Comparison of ENCODE assay signal across 1 cellular context in genomic region chr4:152779513-152780266, GRCh38.
TF ChIP-seq lines count a peak whose summit lies in the region.

A gene with protein sequence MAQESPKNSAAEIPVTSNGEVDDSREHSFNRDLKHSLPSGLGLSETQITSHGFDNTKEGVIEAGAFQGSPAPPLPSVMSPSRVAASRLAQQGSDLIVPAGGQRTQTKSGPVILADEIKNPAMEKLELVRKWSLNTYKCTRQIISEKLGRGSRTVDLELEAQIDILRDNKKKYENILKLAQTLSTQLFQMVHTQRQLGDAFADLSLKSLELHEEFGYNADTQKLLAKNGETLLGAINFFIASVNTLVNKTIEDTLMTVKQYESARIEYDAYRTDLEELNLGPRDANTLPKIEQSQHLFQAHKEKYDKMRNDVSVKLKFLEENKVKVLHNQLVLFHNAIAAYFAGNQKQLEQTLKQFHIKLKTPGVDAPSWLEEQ (plus strand): TSS chr4:152779954. CDS start chr4:152829634, 49,680 bp downstream.
TSS of gene TIGD4 (minus strand) at chr4:152779730. CDS start at chr4:152771004, 8,726 bp downstream.

TF ChIP-seq in K562, 482 proteins besides CTCF, POLR2A, EP300 and RAD21 (continued from another document and continues in another):
- TF ChIP-seq, protein P1, sequence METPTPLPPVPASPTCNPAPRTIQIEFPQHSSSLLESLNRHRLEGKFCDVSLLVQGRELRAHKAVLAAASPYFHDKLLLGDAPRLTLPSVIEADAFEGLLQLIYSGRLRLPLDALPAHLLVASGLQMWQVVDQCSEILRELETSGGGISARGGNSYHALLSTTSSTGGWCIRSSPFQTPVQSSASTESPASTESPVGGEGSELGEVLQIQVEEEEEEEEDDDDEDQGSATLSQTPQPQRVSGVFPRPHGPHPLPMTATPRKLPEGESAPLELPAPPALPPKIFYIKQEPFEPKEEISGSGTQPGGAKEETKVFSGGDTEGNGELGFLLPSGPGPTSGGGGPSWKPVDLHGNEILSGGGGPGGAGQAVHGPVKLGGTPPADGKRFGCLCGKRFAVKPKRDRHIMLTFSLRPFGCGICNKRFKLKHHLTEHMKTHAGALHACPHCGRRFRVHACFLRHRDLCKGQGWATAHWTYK (CRISPR knock-in tag; IDR thresholded peaks at IDR 0.05) = no peak
- TF ChIP-seq ELF1 (tag; IDR thresholded peaks at IDR 0.05) (peak; percentile 96), XRCC5 (IDR thresholded peaks at IDR 0.05; ENCODE audit: low read depth, low read length) (0 out of 2 replicates have a peak, but pooled peaks have one; percentile 30), GATAD2A (IDR thresholded peaks at IDR 0.05) (0 out of 2 replicates have a peak, but pooled peaks have one; percentile 6), RNF2 (IDR thresholded peaks at IDR 0.05) (peak; percentile 54), RFX5 (IDR thresholded peaks at IDR 0.05; ENCODE audit: low read depth, low read length) (no peak), SOX6 (IDR thresholded peaks at IDR 0.05) (peak; percentile 5; the same call in 1 of the 2 replicates), TEAD2 (tag; IDR thresholded peaks at IDR 0.05) (no peak), EP400 (IDR thresholded peaks at IDR 0.05) (peak; percentile 82), ELF2 (CRISPR knock-in tag; IDR thresholded peaks at IDR 0.05) (peak; percentile 89), CHD2 (IDR thresholded peaks at IDR 0.05; ENCODE audit: low read depth, low read length) (no peak), ZFP1 (CRISPR knock-in tag; IDR thresholded peaks at IDR 0.05) (no peak), C11orf30 (IDR thresholded peaks at IDR 0.05; ENCODE audit: low read depth) (peak; percentile 74), SP1 (CRISPR knock-in tag; IDR thresholded peaks at IDR 0.05) (peak; percentile 86; the same call in 1 of the 2 replicates), TBL1XR1 (IDR thresholded peaks at IDR 0.05; ENCODE audit: low read length in 2 of 2) (no peak), AFF4 (CRISPR knock-in tag; IDR thresholded peaks at IDR 0.05) (0 out of 2 replicates have a peak, but pooled peaks have one; percentile 38), NR2C1 (IDR thresholded peaks at IDR 0.05) (peak; percentile 82), NR2C1 (tag; IDR thresholded peaks at IDR 0.05) (peak; percentile 25), ETV6 (IDR thresholded peaks at IDR 0.05; ENCODE audit: borderline replicate concordance in 1 of 2, low read depth in 2 of 2, low read length in 1 of 2) (peak in 1 of 2 experiments; percentile 72; a peak in 2 of 4 replicates), ETV6 (CRISPR knock-in tag; IDR thresholded peaks at IDR 0.05; ENCODE audit: borderline replicate concordance) (peak; percentile 31; the same call in 1 of the 2 replicates), SMARCE1 (IDR thresholded peaks at IDR 0.05) (0 out of 2 replicates have a peak, but pooled peaks have one; percentile 13), SP2 (IDR thresholded peaks at IDR 0.05; ENCODE audit: extremely low read depth, low read depth, low read length, poor library complexity, severe bottlenecking) (peak; percentile 65), CC2D1A (IDR thresholded peaks at IDR 0.05) (0 out of 2 replicates have a peak, but pooled peaks have one; percentile 11), BMI1 (IDR thresholded peaks at IDR 0.05; ENCODE audit: low read length) (peak; percentile 91), ASH1L (IDR thresholded peaks at IDR 0.05; ENCODE audit: borderline replicate concordance, low read depth, partially characterized antibody) (peak; percentile 32), ZNF175 (CRISPR knock-in tag; IDR thresholded peaks at IDR 0.05; ENCODE audit: low read depth) (no peak), NFE2 (IDR thresholded peaks at IDR 0.05; ENCODE audit: low read depth) (0 out of 2 replicates have a peak, but pooled peaks have one; percentile 7), MLLT1 (IDR thresholded peaks at IDR 0.05) (peak in 1 of 2 experiments; percentile 8; a peak in 1 of 4 replicates), TAF1 (IDR thresholded peaks at IDR 0.05; ENCODE audit: control insufficient read depth, extremely low read depth, insufficient read depth, low read length, severe bottlenecking) (peak; percentile 79), MEIS2 (IDR thresholded peaks at IDR 0.05; ENCODE audit: partially characterized antibody) (peak; percentile 29), ATF1 (CRISPR knock-in tag; IDR thresholded peaks at IDR 0.05) (no peak), ATF1 (tag; IDR thresholded peaks at IDR 0.05) (peak; percentile 91), HOXB6 (CRISPR knock-in tag; IDR thresholded peaks at IDR 0.05; ENCODE audit: borderline replicate concordance) (no peak)
- TF ChIP-seq, protein P2, sequence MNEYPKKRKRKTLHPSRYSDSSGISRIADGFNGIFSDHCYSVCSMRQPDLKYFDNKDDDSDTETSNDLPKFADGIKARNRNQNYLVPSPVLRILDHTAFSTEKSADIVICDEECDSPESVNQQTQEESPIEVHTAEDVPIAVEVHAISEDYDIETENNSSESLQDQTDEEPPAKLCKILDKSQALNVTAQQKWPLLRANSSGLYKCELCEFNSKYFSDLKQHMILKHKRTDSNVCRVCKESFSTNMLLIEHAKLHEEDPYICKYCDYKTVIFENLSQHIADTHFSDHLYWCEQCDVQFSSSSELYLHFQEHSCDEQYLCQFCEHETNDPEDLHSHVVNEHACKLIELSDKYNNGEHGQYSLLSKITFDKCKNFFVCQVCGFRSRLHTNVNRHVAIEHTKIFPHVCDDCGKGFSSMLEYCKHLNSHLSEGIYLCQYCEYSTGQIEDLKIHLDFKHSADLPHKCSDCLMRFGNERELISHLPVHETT (CRISPR knock-in tag; conservative IDR thresholded peaks at IDR 0.05 in 1 of 2, IDR thresholded peaks at IDR 0.05 in 1 of 2) = peak in 1 of 2 experiments; percentile 63; a peak in 2 of 4 replicates
- TF ChIP-seq, protein P3, sequence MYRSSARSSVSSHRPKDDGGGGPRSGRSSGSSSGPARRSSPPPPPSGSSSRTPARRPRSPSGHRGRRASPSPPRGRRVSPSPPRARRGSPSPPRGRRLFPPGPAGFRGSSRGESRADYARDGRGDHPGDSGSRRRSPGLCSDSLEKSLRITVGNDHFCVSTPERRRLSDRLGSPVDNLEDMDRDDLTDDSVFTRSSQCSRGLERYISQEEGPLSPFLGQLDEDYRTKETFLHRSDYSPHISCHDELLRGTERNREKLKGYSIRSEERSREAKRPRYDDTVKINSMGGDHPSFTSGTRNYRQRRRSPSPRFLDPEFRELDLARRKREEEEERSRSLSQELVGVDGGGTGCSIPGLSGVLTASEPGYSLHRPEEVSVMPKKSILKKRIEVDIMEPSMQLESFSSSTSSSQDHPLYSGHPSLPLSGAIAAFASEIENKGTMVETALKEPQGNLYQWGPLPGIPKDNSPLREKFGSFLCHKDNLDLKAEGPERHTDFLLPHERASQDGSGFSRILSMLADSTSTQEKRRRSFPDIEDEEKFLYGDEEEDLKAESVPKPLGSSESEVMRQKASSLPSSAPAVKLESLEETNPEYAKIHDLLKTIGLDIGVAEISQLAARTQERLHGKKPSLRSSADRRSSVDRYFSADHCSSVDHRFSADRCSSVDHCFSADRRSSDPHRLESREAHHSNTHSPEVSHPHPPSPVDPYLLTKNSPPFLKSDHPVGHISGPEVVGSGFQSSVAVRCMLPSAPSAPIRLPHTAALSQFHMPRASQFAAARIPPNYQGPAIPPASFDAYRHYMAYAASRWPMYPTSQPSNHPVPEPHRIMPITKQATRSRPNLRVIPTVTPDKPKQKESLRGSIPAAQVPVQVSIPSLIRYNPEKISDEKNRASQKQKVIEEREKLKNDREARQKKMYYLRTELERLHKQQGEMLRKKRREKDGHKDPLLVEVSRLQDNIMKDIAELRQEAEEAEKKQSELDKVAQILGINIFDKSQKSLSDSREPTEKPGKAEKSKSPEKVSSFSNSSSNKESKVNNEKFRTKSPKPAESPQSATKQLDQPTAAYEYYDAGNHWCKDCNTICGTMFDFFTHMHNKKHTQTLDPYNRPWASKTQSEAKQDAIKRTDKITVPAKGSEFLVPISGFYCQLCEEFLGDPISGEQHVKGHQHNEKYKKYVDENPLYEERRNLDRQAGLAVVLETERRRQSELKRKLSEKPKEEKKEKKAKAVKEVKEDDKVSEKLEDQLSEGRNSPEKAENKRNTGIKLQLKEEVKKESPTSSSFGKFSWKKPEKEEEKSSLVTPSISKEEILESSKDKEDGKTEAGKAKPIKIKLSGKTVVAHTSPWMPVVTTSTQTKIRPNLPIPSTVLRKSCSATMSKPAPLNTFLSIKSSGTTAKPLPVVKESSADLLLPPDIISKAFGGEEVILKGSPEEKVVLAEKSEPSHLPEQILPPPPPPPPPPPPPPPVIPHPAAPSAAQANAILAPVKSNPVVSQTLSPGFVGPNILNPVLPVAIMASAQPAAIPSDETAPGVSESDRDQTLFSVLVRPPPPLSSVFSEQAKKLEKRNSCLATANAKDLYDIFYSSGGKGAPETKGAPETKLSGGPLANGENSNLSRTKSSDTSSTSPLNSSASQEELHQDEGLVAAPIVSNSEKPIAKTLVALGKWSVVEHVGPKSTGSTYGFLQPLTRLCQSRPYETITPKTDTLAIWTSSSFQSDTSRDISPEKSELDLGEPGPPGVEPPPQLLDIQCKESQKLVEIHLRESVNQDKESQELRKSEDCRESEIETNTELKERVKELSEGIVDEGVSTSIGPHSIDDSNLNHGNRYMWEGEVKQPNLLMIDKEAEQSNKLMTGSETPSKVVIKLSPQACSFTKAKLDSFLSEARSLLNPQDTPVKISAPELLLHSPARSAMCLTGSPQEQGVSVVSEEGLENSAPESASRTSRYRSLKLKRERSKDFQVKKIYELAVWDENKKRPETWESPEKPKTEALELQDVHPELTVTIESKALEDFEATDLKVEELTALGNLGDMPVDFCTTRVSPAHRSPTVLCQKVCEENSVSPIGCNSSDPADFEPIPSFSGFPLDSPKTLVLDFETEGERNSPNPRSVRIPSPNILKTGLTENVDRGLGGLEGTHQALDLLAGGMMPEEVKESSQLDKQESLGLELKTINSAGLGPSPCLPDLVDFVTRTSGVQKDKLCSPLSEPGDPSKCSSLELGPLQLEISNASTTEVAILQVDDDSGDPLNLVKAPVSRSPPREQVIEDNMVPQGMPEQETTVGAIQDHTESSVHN (IDR thresholded peaks at IDR 0.05; ENCODE audit: borderline replicate concordance in 1 of 2, low read depth in 1 of 2) = no peak
- TF ChIP-seq, protein P4, sequence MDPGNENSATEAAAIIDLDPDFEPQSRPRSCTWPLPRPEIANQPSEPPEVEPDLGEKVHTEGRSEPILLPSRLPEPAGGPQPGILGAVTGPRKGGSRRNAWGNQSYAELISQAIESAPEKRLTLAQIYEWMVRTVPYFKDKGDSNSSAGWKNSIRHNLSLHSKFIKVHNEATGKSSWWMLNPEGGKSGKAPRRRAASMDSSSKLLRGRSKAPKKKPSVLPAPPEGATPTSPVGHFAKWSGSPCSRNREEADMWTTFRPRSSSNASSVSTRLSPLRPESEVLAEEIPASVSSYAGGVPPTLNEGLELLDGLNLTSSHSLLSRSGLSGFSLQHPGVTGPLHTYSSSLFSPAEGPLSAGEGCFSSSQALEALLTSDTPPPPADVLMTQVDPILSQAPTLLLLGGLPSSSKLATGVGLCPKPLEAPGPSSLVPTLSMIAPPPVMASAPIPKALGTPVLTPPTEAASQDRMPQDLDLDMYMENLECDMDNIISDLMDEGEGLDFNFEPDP (CRISPR knock-in tag; IDR thresholded peaks at IDR 0.05) = no peak
- TF ChIP-seq, protein P5, sequence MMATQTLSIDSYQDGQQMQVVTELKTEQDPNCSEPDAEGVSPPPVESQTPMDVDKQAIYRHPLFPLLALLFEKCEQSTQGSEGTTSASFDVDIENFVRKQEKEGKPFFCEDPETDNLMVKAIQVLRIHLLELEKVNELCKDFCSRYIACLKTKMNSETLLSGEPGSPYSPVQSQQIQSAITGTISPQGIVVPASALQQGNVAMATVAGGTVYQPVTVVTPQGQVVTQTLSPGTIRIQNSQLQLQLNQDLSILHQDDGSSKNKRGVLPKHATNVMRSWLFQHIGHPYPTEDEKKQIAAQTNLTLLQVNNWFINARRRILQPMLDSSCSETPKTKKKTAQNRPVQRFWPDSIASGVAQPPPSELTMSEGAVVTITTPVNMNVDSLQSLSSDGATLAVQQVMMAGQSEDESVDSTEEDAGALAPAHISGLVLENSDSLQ (IDR thresholded peaks at IDR 0.05) = peak; percentile 79
- TF ChIP-seq, protein P6, sequence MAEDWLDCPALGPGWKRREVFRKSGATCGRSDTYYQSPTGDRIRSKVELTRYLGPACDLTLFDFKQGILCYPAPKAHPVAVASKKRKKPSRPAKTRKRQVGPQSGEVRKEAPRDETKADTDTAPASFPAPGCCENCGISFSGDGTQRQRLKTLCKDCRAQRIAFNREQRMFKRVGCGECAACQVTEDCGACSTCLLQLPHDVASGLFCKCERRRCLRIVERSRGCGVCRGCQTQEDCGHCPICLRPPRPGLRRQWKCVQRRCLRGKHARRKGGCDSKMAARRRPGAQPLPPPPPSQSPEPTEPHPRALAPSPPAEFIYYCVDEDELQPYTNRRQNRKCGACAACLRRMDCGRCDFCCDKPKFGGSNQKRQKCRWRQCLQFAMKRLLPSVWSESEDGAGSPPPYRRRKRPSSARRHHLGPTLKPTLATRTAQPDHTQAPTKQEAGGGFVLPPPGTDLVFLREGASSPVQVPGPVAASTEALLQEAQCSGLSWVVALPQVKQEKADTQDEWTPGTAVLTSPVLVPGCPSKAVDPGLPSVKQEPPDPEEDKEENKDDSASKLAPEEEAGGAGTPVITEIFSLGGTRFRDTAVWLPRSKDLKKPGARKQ (CRISPR knock-in tag; IDR thresholded peaks at IDR 0.05) = no peak
